ENCODE assay signal across 6 cellular contexts in genomic region chr10:11123939-11124338, GRCh38.
DNase-seq lines count a peak whose midpoint lies in the region; ATAC-seq and FAIRE-seq lines count a peak whose summit lies in the region.
"Not testable (repeated sequence)": the region's sequence is repeated elsewhere in the genome, so short reads cannot be mapped to it uniquely, and the experiment has no call there.

No MANE protein-coding gene starts in this region.

- H3K27me3 Mint-ChIP-seq in activated CD4-positive, alpha-beta T cell treated with anti-CD3 and anti-CD28 coated beads for 36 hours; activated T-cell treated with anti-CD3 and anti-CD28 coated beads, Interleukin-2, amount 50 U/mL, for 72 hours (ENCODE audit: low read depth); activated naive CD4-positive, alpha-beta T cell treated with anti-CD3 and anti-CD28 coated beads for 36 hours (ENCODE audit: low read depth); activated naive CD8-positive, alpha-beta T cell: not testable (repeated sequence)

- POLR2A ChIA-PET in activated CD4-positive, alpha-beta T cell treated with anti-CD3 and anti-CD28 coated beads for 36 hours (lab: Charles Lee): not testable (repeated sequence)

- not testable (repeated sequence) for H3K36me3 ChIP-seq in small intestine (ENCODE audit: control insufficient read depth in 2 of 2, insufficient read depth in 2 of 2, low read length in 2 of 2)

- ATAC-seq in activated CD4-positive, alpha-beta T cell treated with anti-CD3 and anti-CD28 coated beads for 36 hours: peak; percentile 78
- peak; percentile 22 to 47 for ATAC-seq in activated T-cell treated with anti-CD3 and anti-CD28 coated beads, Interleukin-2, amount 50 U/mL, for 72 hours (replicated peaks in 1 of 2)

- CTCF ChIA-PET in activated CD4-positive, alpha-beta T cell treated with anti-CD3 and anti-CD28 coated beads for 36 hours (lab: Charles Lee): interaction anchor here (1.0 kb wide), 1 partner anchor 9 kb away, joined by 3 read pairs; no protein-coding TSS in a partner anchor
- CTCF ChIA-PET in activated naive CD4-positive, alpha-beta T cell treated with anti-CD3 and anti-CD28 coated beads for 36 hours (lab: Charles Lee): interaction anchor here (0.8 to 1.7 kb wide), 2 partner anchors 10 to 103 kb away, joined by 3 read pairs; no protein-coding TSS in a partner anchor

- H3K4me1 Mint-ChIP-seq in activated CD4-positive, alpha-beta T cell treated with anti-CD3 and anti-CD28 coated beads for 36 hours: peaks cover 24% of the 10 kb centered on the region
- H3K4me1 Mint-ChIP-seq in activated T-cell treated with anti-CD3 and anti-CD28 coated beads, Interleukin-2, amount 50 U/mL, for 72 hours (ENCODE audit: low read depth): peaks cover 30% of the 10 kb centered on the region
- H3K4me1 Mint-ChIP-seq in activated naive CD4-positive, alpha-beta T cell treated with anti-CD3 and anti-CD28 coated beads for 36 hours (ENCODE audit: low read depth): peaks cover 20% of the 10 kb centered on the region
- H3K4me1 Mint-ChIP-seq in activated naive CD8-positive, alpha-beta T cell (ENCODE audit: low read depth): peaks cover 19% of the 10 kb centered on the region

- not testable (repeated sequence) for H3K27ac ChIP-seq in small intestine (ENCODE audit: low read depth in 1 of 2, low read length in 1 of 2)

- H3K4me1 ChIP-seq in small intestine (ENCODE audit: control insufficient read depth in 2 of 2, insufficient read depth in 1 of 2, low read depth in 1 of 2, low read length in 1 of 2): not testable (repeated sequence)

- intact Hi-C loops in activated CD4-positive, alpha-beta T cell treated with anti-CD3 and anti-CD28 coated beads for 36 hours (cut with DNase I, micrococcal nuclease): not testable (repeated sequence)
- intact Hi-C loops in activated naive CD4-positive, alpha-beta T cell treated with anti-CD3 and anti-CD28 coated beads for 36 hours (cut with micrococcal nuclease): loop anchor here (2.0 kb wide), 1 partner anchor 15 kb away; no protein-coding TSS in a partner anchor

- peaks cover 18% of the 10 kb centered on the region for H3K9me3 Mint-ChIP-seq in activated CD4-positive, alpha-beta T cell treated with anti-CD3 and anti-CD28 coated beads for 36 hours (ENCODE audit: low read depth)
- H3K9me3 Mint-ChIP-seq in activated T-cell treated with anti-CD3 and anti-CD28 coated beads, Interleukin-2, amount 50 U/mL, for 72 hours: peaks cover 17 to 21% of the 10 kb centered on the region in 2 donors
- H3K9me3 Mint-ChIP-seq in activated naive CD4-positive, alpha-beta T cell treated with anti-CD3 and anti-CD28 coated beads for 36 hours: peaks cover 21% of the 10 kb centered on the region
- not testable (repeated sequence) for H3K9me3 Mint-ChIP-seq in activated naive CD8-positive, alpha-beta T cell (ENCODE audit: low read depth)

- H3K4me3 ChIP-seq in small intestine (ENCODE audit: low read depth in 1 of 2, low read length in 2 of 2): not testable (repeated sequence)

- not testable (repeated sequence) for H3K9me3 ChIP-seq in small intestine (ENCODE audit: control insufficient read depth, low read depth)

- not testable (repeated sequence) for FAIRE-seq in small intestine (lab: Jason Lieb, UNC)

- H3K27me3 ChIP-seq in small intestine (ENCODE audit: control insufficient read depth in 2 of 2, insufficient read depth in 2 of 2, low read length in 2 of 2): not testable (repeated sequence)

- H3K4me3 Mint-ChIP-seq in activated CD4-positive, alpha-beta T cell treated with anti-CD3 and anti-CD28 coated beads for 36 hours; activated T-cell treated with anti-CD3 and anti-CD28 coated beads, Interleukin-2, amount 50 U/mL, for 72 hours; activated naive CD4-positive, alpha-beta T cell treated with anti-CD3 and anti-CD28 coated beads for 36 hours; activated naive CD8-positive, alpha-beta T cell: not testable (repeated sequence)

- peak; percentile 36 for DNase-seq in activated CD4-positive, alpha-beta T cell treated with anti-CD3 and anti-CD28 coated beads for 36 hours
- not testable (repeated sequence) for DNase-seq in activated T-cell treated with anti-CD3 and anti-CD28 coated beads, Interleukin-2, amount 50 U/mL, for 72 hours
- peak; percentile 48 for DNase-seq in activated naive CD4-positive, alpha-beta T cell treated with anti-CD3 and anti-CD28 coated beads for 36 hours
- DNase-seq in kidney tubule cell (ENCODE audit: low spot score): peak; percentile 12
- peak; percentile 11 for DNase-seq in small intestine

- H3K36me3 Mint-ChIP-seq in activated CD4-positive, alpha-beta T cell treated with anti-CD3 and anti-CD28 coated beads for 36 hours (ENCODE audit: low read depth): peaks cover 16% of the 10 kb centered on the region
- H3K36me3 Mint-ChIP-seq in activated T-cell treated with anti-CD3 and anti-CD28 coated beads, Interleukin-2, amount 50 U/mL, for 72 hours (ENCODE audit: insufficient read depth in 2 of 2): peaks cover 11 to 21% of the 10 kb centered on the region in 2 donors
- H3K36me3 Mint-ChIP-seq in activated naive CD4-positive, alpha-beta T cell treated with anti-CD3 and anti-CD28 coated beads for 36 hours (ENCODE audit: low read depth): peaks cover 14% of the 10 kb centered on the region
- not testable (repeated sequence) for H3K36me3 Mint-ChIP-seq in activated naive CD8-positive, alpha-beta T cell

- 62 to 69% (median 63%) methylated on average over 3 of the region's 3 CpGs for WGBS in small intestine, 3 donors

- peak overlapping the region; percentile 52 for H3K27ac Mint-ChIP-seq in activated CD4-positive, alpha-beta T cell treated with anti-CD3 and anti-CD28 coated beads for 36 hours
- peak overlapping the region; percentile 84 for H3K27ac Mint-ChIP-seq in activated T-cell treated with anti-CD3 and anti-CD28 coated beads, Interleukin-2, amount 50 U/mL, for 72 hours
- peak overlapping the region; percentile 26 for H3K27ac Mint-ChIP-seq in activated naive CD4-positive, alpha-beta T cell treated with anti-CD3 and anti-CD28 coated beads for 36 hours
- H3K27ac Mint-ChIP-seq in activated naive CD8-positive, alpha-beta T cell: peak overlapping the region; percentile 43

Comparison
In these comparisons a context has a peak if more than half of its experiments do, and no peak if none do; other contexts are left out.
1. H3K27ac Mint-ChIP-seq: peak in every context shown above with its lines; median percentile 84 in activated T-cell treated with anti-CD3 and anti-CD28 coated beads, Interleukin-2, amount 50 U/mL, for 72 hours; 52 in activated CD4-positive, alpha-beta T cell treated with anti-CD3 and anti-CD28 coated beads for 36 hours; 43 in activated naive CD8-positive, alpha-beta T cell; 26 in activated naive CD4-positive, alpha-beta T cell treated with anti-CD3 and anti-CD28 coated beads for 36 hours.